ENCODE assay signal across 18 cellular contexts in the genomic region with DNA sequence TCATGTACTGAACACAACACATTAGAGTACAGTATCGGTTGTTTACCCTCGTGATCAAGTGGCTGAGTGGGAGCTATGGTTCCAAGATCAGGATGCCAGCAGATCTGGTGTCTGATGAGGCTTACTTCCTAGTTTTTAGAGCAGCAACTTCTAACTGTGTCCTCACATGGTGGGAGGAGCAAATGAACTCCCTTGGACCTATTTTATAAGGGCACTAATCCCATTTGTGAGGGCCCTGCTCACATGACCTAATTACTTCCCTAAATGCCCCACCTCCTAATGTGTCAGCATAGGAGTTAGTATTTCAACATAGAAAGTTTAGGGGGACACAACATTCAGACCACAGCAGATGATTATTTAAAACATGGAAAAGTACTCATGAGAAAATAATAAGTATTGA.
DNase-seq lines count a peak whose midpoint lies in the region; ATAC-seq, FAIRE-seq and TF ChIP-seq lines count a peak whose summit lies in the region.
"Had no signal": no experiment of that assay in that cellular context is flagged by ENCODE, and none has a peak within 500 bp of the region (broad histone marks: within the 10 kb centered on the region; RNA-seq: fewer than 3 reads in every experiment).

No MANE protein-coding gene starts in this region.

- no peak for TF ChIP-seq POLR2A in endothelial cell of umbilical vein (IDR thresholded peaks at IDR 0.05; ENCODE audit: low read depth, low read length)

- H3K9ac ChIP-seq in endothelial cell of umbilical vein (replicated peaks; ENCODE audit: extremely low read depth, insufficient read depth, low read length) = no peak overlapping the region

- BruUV-seq in endothelial cell of umbilical vein (replicated peaks; lab: Mats Ljungman, UMichigan) = no TSS peak

- H3K4me3 Mint-ChIP-seq in CD8-positive, alpha-beta T cell = peak overlapping the region; percentile 74
- H3K4me3 Mint-ChIP-seq: H9 had no signal

- dilution Hi-C loops in endothelial cell of umbilical vein (cut with MboI; ENCODE audit: extremely low pct_ligation_motif_present, low sequenced_read_pairs) = no loop called here

- CTCF ChIA-PET in CD8-positive, alpha-beta T cell (lab: Charles Lee) = no interaction called here
- CTCF ChIA-PET in endothelial cell of umbilical vein (lab: Charles Lee) = interaction anchor here (1.0 kb wide), 1 partner anchor 88 kb away, joined by 4 read pairs; no protein-coding TSS in a partner anchor

- H3K4me1 Mint-ChIP-seq in CD8-positive, alpha-beta T cell (ENCODE audit: low read depth) = peaks cover 16% of the 10 kb centered on the region

- H3K9me1 ChIP-seq in endothelial cell of umbilical vein (replicated peaks; ENCODE audit: control insufficient read depth, extremely low read depth, insufficient read depth, low read length) = no peaks in the 10 kb centered on the region

- H3K9me3 ChIP-seq in CD8-positive, alpha-beta T cell (ENCODE audit: low read length) = no peaks in the 10 kb centered on the region
- H3K9me3 ChIP-seq in SJSA1 (replicated peaks) (peaks cover 6% of the 10 kb centered on the region; the same call in 1 of the 2 replicates), endothelial cell of umbilical vein (replicated peaks; ENCODE audit: control insufficient read depth, insufficient read depth, low read length) (no peaks in the 10 kb centered on the region)

- H2AFZ ChIP-seq in endothelial cell of umbilical vein (ENCODE audit: low read depth, low read length) = no peak overlapping the region

- H3K36me3 Mint-ChIP-seq in CD8-positive, alpha-beta T cell = no peaks in the 10 kb centered on the region

- no peaks in the 10 kb centered on the region for H3K36me3 ChIP-seq in CD8-positive, alpha-beta T cell (ENCODE audit: insufficient read depth, low read length)
- H3K36me3 ChIP-seq in SJSA1 (no peaks in the 10 kb centered on the region), endothelial cell of umbilical vein (ENCODE audit: control insufficient read depth in 2 of 2, extremely low read depth in 1 of 2, insufficient read depth in 2 of 2, low read length in 2 of 2) (no peaks in the 10 kb centered on the region)

- H3K4me2 ChIP-seq in endothelial cell of umbilical vein (ENCODE audit: insufficient read depth, low read length) = peak overlapping the region; percentile 99

- DNase-seq in NOMO-1 treated with DMSO at 0.1 percent for 48 hours (lab: John Stamatoyannopoulos, UW; ENCODE audit: unreplicated experiment) (peak; percentile 42), NOMO-1 (lab: John Stamatoyannopoulos, UW; ENCODE audit: unreplicated experiment in 2 of 2) (no peak), SJSA1 (ENCODE audit: low read depth in 1 of 2, low spot score in 2 of 2) (no peak), endothelial cell of umbilical vein (ENCODE audit: low read depth, low spot score) (no peak), GM20000 (ENCODE audit: low spot score) (no peak), DMS 273 (lab: John Stamatoyannopoulos, UW; ENCODE audit: unreplicated experiment) (no peak), mesenteric fat pad (ENCODE audit: low spot score) (no peak)
- no peak for DNase-seq in CD8-positive, alpha-beta T cell
- DNase-seq: 8988T, amniotic stem cell, H9, hypothalamus, KG1, left ventricle myocardium superior, NCI-H187 treated with DMSO at 0.1 percent for 48 hours, NCI-H526 had no signal

- intact Hi-C loops in CD8-positive, alpha-beta T cell (cut with DNase I, micrococcal nuclease) = loop anchor here in 1 of 2 experiments (10.0 kb wide), 1 partner anchor 84 kb away; no protein-coding TSS in a partner anchor
- intact Hi-C loops in endothelial cell of umbilical vein (cut with micrococcal nuclease) = loop anchor here (5.0 kb wide), 1 partner anchor 114 kb away; a partner anchor contains a TSS

- H4K20me1 ChIP-seq in endothelial cell of umbilical vein (replicated peaks; ENCODE audit: control insufficient read depth, extremely low read depth, insufficient read depth, low read length) = no peaks in the 10 kb centered on the region

- ATAC-seq in CD8-positive, alpha-beta T cell = no peak

- H3K27me3 Mint-ChIP-seq in CD8-positive, alpha-beta T cell (ENCODE audit: low read depth) = peaks cover 33% of the 10 kb centered on the region

- H3K27me3 ChIP-seq in CD8-positive, alpha-beta T cell (ENCODE audit: insufficient read depth, low read length) = no peaks in the 10 kb centered on the region
- H3K27me3 ChIP-seq in SJSA1 (replicated peaks) = no peaks in the 10 kb centered on the region
- H3K27me3 ChIP-seq in endothelial cell of umbilical vein (ENCODE audit: control insufficient read depth in 2 of 2, insufficient read depth in 2 of 2, low read length in 2 of 2) = no peaks in the 10 kb centered on the region

- H3K27ac ChIP-seq in CD8-positive, alpha-beta T cell (ENCODE audit: low read depth, low read length) = no peak overlapping the region
- H3K27ac ChIP-seq in SJSA1 = peak overlapping the region; percentile 87
- no peak overlapping the region for H3K27ac ChIP-seq in endothelial cell of umbilical vein (ENCODE audit: insufficient read depth, low read depth, low read length)

- no peak overlapping the region for H3K27ac Mint-ChIP-seq in CD8-positive, alpha-beta T cell
- H3K27ac Mint-ChIP-seq: H9 had no signal

- no peak overlapping the region for H3K4me3 ChIP-seq in CD8-positive, alpha-beta T cell (ENCODE audit: low read depth, low read length)
- H3K4me3 ChIP-seq in SJSA1 = no peak overlapping the region
- no peak overlapping the region for H3K4me3 ChIP-seq in endothelial cell of umbilical vein (replicated peaks in 1 of 3; ENCODE audit: insufficient read depth in 1 of 3, low read depth in 1 of 3, low read length in 3 of 3)

- no peaks in the 10 kb centered on the region for H3K4me1 ChIP-seq in CD8-positive, alpha-beta T cell (ENCODE audit: insufficient read depth, low read length)
- H3K4me1 ChIP-seq in SJSA1 (replicated peaks) (peaks cover 23% of the 10 kb centered on the region), endothelial cell of umbilical vein (ENCODE audit: control insufficient read depth, extremely low read depth, insufficient read depth, low read length) (no peaks in the 10 kb centered on the region)

- H3K9me3 Mint-ChIP-seq in CD8-positive, alpha-beta T cell = peaks cover 13% of the 10 kb centered on the region
- H3K9me3 Mint-ChIP-seq: H9 had no signal

- POLR2A ChIA-PET in CD8-positive, alpha-beta T cell (lab: Charles Lee) = interaction anchor here (0.6 kb wide), 1 partner anchor 67 kb away, joined by 3 read pairs; no protein-coding TSS in a partner anchor
- POLR2A ChIA-PET in endothelial cell of umbilical vein (lab: Charles Lee) = no interaction called here

- TF ChIP-seq CTCF in CD8-positive, alpha-beta T cell (IDR thresholded peaks at IDR 0.05) = no peak
- TF ChIP-seq CTCF in endothelial cell of umbilical vein (IDR thresholded peaks at IDR 0.05; ENCODE audit: extremely low read depth in 1 of 2, insufficient read depth in 1 of 2, low read depth in 1 of 2, low read length in 2 of 2) = no peak
- TF ChIP-seq CTCF in GM20000 (IDR thresholded peaks at IDR 0.05; ENCODE audit: extremely low read depth, missing control alignments) = no peak

- H3K79me2 ChIP-seq in endothelial cell of umbilical vein (ENCODE audit: control insufficient read depth, insufficient read depth, low read length) = no peaks in the 10 kb centered on the region

- no peak for FAIRE-seq in endothelial cell of umbilical vein (lab: Jason Lieb, UNC)
- FAIRE-seq: colon, TTC549 had no signal

TF ChIP-seq in endothelial cell of umbilical vein, 7 proteins besides CTCF, POLR2A, EP300 and RAD21:
- TF ChIP-seq EZH2 (IDR thresholded peaks at IDR 0.05; ENCODE audit: borderline replicate concordance, low read depth, low read length, severe bottlenecking) (no peak), GATA2 (IDR thresholded peaks at IDR 0.05; ENCODE audit: insufficient read depth, insufficient read length, low read depth, low read length) (no peak), MYC (IDR thresholded peaks at IDR 0.05; ENCODE audit: low read depth, low read length) (no peak), POLR2AphosphoS5 (IDR thresholded peaks at IDR 0.05; ENCODE audit: insufficient read depth, low read depth, low read length) (no peak), FOS (IDR thresholded peaks at IDR 0.05; ENCODE audit: borderline replicate concordance, insufficient read depth, low read length) (no peak), JUN (IDR thresholded peaks at IDR 0.05; ENCODE audit: borderline replicate concordance, insufficient read depth, insufficient read length, low read depth) (no peak)
- TF ChIP-seq, protein P1, sequence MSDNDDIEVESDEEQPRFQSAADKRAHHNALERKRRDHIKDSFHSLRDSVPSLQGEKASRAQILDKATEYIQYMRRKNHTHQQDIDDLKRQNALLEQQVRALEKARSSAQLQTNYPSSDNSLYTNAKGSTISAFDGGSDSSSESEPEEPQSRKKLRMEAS (IDR thresholded peaks at IDR 0.05; ENCODE audit: insufficient read depth, insufficient read length) = no peak
